8 cellular contexts compared by ENCODE assay signal in the genomic region with DNA sequence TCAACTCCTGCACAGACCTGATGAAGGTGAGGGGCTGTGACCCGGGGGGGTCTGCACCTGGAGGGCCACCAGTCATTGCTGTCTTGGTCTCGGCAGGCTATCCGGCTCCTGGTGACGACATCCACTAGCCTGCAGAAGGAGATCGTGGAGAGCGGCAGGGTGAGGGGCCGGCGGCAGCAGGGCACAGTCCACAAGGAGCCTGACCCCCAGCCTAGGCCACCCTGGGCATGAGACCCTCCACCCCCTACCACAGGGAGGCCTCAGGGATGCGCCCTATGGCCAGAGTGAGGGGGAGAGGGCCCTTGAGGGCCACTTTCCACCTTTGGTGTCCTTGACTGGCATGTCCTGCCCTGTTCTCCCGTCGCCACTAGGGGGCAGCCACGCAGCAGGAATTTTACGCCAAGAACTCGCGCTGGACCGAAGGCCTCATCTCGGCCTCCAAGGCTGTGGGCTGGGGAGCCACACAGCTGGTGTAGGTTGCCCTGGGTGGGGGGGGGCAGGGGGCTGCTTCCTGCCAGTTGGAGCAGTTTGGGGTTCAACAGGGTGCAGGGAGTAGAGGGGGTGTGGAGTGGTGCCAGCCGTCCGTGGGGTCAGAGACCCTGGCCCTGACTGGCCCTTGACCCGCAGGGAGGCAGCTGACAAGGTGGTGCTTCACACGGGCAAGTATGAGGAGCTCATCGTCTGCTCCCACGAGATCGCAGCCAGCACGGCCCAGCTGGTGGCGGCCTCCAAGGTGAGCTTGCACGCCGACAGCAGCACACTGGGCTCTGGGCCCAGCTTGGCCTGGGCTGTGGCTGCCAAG. TPM values are rescaled to one million over a fixed set of nuclear protein-coding genes. Genes with fewer than 3 reads are reported as not detected.
DNase-seq lines count a peak whose midpoint lies in the region; ATAC-seq, FAIRE-seq and TF ChIP-seq lines count a peak whose summit lies in the region.

No MANE protein-coding gene starts in this region.

- peak; percentile 56 for ATAC-seq in HepG2
- ATAC-seq in HG02970 (IDR thresholded peaks at IDR 0.05; ENCODE audit: low FRiP score, unreplicated experiment): no peak

- H2AFZ ChIP-seq in HepG2 (ENCODE audit: low read length): no peak overlapping the region

- no peaks in the 10 kb centered on the region for H4K20me1 ChIP-seq in HepG2 (ENCODE audit: insufficient read depth, low read length)

- peak; percentile 87 for DNase-seq in BE2C
- peak; percentile 69 for DNase-seq in H4 (ENCODE audit: low spot score)
- DNase-seq in NCI-H446 treated with DMSO at 0.1 percent for 48 hours (lab: John Stamatoyannopoulos, UW): peak; percentile 6
- peak; percentile 85 for DNase-seq in activated CD4-positive, alpha-beta T cell treated with anti-CD3 and anti-CD28 coated beads, Interleukin-2, amount 50 U/mL, for 1 hour
- peak; percentile 48 for DNase-seq in HepG2 (ENCODE audit: low spot score)
- peak; percentile 70 to 81 (median 74) for DNase-seq in stimulated activated CD4-positive, alpha-beta T cell treated with anti-CD3 and anti-CD28 coated beads, TNF-alpha, amount 100 ng/mL, for 24 hours (ENCODE audit: low read depth in 3 of 3)

- H3K4me2 ChIP-seq in HepG2 (ENCODE audit: low read depth, low read length): no peak overlapping the region

- CTCF ChIA-PET in HepG2 (lab: Yijun Ruan, JAX; ENCODE audit: low intra/inter-chr PET ratio, low total read pairs): interaction anchor here (2.0 kb wide), 1 partner anchor 92 kb away, joined by 34 read pairs; no protein-coding TSS in a partner anchor

- in situ Hi-C loops in HepG2 (cut with HindIII; ENCODE audit: extremely low pct_ligation_motif_present, low pct_unique_long_range_greater_than_20kb): loop anchor here (25.0 kb wide), 1 partner anchor 377 kb away; the partner anchor contains the start of genes MPHOSPH9 and MTRFR

- peak overlapping the region; percentile 84 for H3K27ac ChIP-seq in cingulate gyrus (ENCODE audit: low read depth, low read length)
- H3K27ac ChIP-seq in HepG2 (ENCODE audit: extremely low read length, insufficient read depth, low read length): peak overlapping the region; percentile 25

- TF ChIP-seq RAD21 in HepG2 (CRISPR knock-in tag; IDR thresholded peaks at IDR 0.05): peak; percentile 93

- H3K9ac ChIP-seq in HepG2 (ENCODE audit: insufficient read depth, low read depth, low read length): no peak overlapping the region

- H3K9me3 ChIP-seq in BE2C: no peaks in the 10 kb centered on the region
- no peaks in the 10 kb centered on the region for H3K9me3 ChIP-seq in HepG2 (ENCODE audit: low read length)

- H3K4me3 ChIP-seq in BE2C (ENCODE audit: low read depth, low read length) (no peak overlapping the region), HepG2 (replicated peaks in 1 of 3; ENCODE audit: insufficient read depth in 1 of 3, low read depth in 2 of 3, low read length in 3 of 3) (no peak overlapping the region)

- no peak for FAIRE-seq in HepG2 (lab: Jason Lieb, UNC)

- no peak for TF ChIP-seq POLR2A in HepG2 (IDR thresholded peaks at IDR 0.05; ENCODE audit: insufficient read depth in 1 of 2, low read depth in 2 of 2, low read length in 2 of 2)

- H3K36me3 ChIP-seq in BE2C (no peaks in the 10 kb centered on the region), HepG2 (replicated peaks in 1 of 2; ENCODE audit: control insufficient read depth in 1 of 2, insufficient read depth in 2 of 2, low read length in 2 of 2) (peaks cover under 1 to 3% of the 10 kb centered on the region in 2 experiments; a peak in 2 of 5 replicates)

- H3K27me3 ChIP-seq in BE2C (no peaks in the 10 kb centered on the region), HepG2 (ENCODE audit: control insufficient read depth in 1 of 2, insufficient read depth in 2 of 2, low read length in 2 of 2) (no peaks in the 10 kb centered on the region)

- H3K4me1 ChIP-seq in BE2C (no peaks in the 10 kb centered on the region; the same call in 1 of the 2 replicates), HepG2 (ENCODE audit: insufficient read depth, low read length) (peaks cover 58% of the 10 kb centered on the region)

- intact Hi-C loops in HepG2 (cut with micrococcal nuclease; ENCODE audit: unreplicated experiment): loop anchor here (1.0 kb wide), 1 partner anchor 92 kb away; no protein-coding TSS in a partner anchor

- TF ChIP-seq EP300 in HepG2 (IDR thresholded peaks at IDR 0.05; ENCODE audit: low read depth in 2 of 2, low read length in 2 of 2) (no peak), HepG2 (CRISPR knock-in tag; IDR thresholded peaks at IDR 0.05; ENCODE audit: borderline replicate concordance) (no peak)

- H3K79me2 ChIP-seq in HepG2 (ENCODE audit: insufficient read depth, low read length): no peaks in the 10 kb centered on the region

- TF ChIP-seq CTCF in BE2C (IDR thresholded peaks at IDR 0.05; ENCODE audit: low read depth, low read length) (peak; percentile 83), HepG2 (CRISPR knock-in tag; IDR thresholded peaks at IDR 0.05) (peak; percentile 94)

- 96% methylated on average over 7 of the region's 28 CpGs for WGBS in HepG2 (ENCODE audit: low lambda C conversion rate)

- no TSS peak for BruUV-seq in HepG2 (replicated peaks; lab: Mats Ljungman, UMichigan)

- POLR2A ChIA-PET in HepG2 (lab: Yijun Ruan, JAX): interaction anchor here (1.5 kb wide), 1 partner anchor 18 kb away, joined by 5 read pairs; no protein-coding TSS in a partner anchor

TF ChIP-seq in HepG2, 621 proteins besides CTCF, POLR2A, EP300 and RAD21 (continues in another document):
- TF ChIP-seq ZKSCAN8 (CRISPR knock-in tag; IDR thresholded peaks at IDR 0.05; ENCODE audit: borderline replicate concordance): peak; percentile 43; the same call in 1 of the 2 replicates
- TF ChIP-seq ZNF468 (CRISPR knock-in tag; IDR thresholded peaks at IDR 0.05): no peak
- TF ChIP-seq, protein P1, sequence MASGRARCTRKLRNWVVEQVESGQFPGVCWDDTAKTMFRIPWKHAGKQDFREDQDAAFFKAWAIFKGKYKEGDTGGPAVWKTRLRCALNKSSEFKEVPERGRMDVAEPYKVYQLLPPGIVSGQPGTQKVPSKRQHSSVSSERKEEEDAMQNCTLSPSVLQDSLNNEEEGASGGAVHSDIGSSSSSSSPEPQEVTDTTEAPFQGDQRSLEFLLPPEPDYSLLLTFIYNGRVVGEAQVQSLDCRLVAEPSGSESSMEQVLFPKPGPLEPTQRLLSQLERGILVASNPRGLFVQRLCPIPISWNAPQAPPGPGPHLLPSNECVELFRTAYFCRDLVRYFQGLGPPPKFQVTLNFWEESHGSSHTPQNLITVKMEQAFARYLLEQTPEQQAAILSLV (CRISPR knock-in tag; IDR thresholded peaks at IDR 0.05; ENCODE audit: borderline replicate concordance): 0 out of 2 replicates have a peak, but pooled peaks have one; percentile 30

RNA-seq across cellular contexts. Expression of gene HIP1R, which starts 25.0 kb away (rescaled TPM):
- polyA plus RNA-seq in BE2C (2012; ENCODE audit: insufficient read depth, insufficient read length, low read depth): 0.85 TPM
- 22.0 and 25.6 TPM in 2 replicates for total RNA-seq in H4 (2014; rRNA removed; shearing (Covaris generic))
- total RNA-seq in HepG2 (2016; rRNA removed; fragmentation: Illumina TruSeq; extraction: Trizol): 8.2 and 18.4 TPM in 2 replicates
- total RNA-seq in HepG2 (2016; cell fraction: cytosol; rRNA removed; fragmentation: Illumina TruSeq; extraction: Trizol; ENCODE audit: low read depth): 2.2 and 2.5 TPM in 2 replicates
- total RNA-seq in HepG2 (2016; cell fraction: insoluble cytoplasmic fraction; rRNA removed; fragmentation: Illumina TruSeq; extraction: Trizol): 6.5 and 17.6 TPM in 2 replicates
- total RNA-seq in HepG2 (2016; cell fraction: membrane; rRNA removed; fragmentation: Illumina TruSeq; extraction: Trizol): 4.3 and 5.1 TPM in 2 replicates
- 19.5 and 20.1 TPM in 2 replicates for total RNA-seq in HepG2 (2016; cell fraction: nucleus; rRNA removed; fragmentation: Illumina TruSeq; extraction: Trizol)
- 25.5 and 36.0 TPM in 2 replicates for polyA plus RNA-seq in HepG2 (2011; rRNA removed)
- polyA plus RNA-seq in HepG2 (2011; cell fraction: cytosol; rRNA removed): 5.2 and 9.3 TPM in 2 replicates
- polyA plus RNA-seq in HepG2 (2011; cell fraction: nucleus; rRNA removed): 174 and 222 TPM in 2 replicates
- polyA plus RNA-seq in HepG2 (2012): 10.1 and 13.1 TPM in 2 replicates
- polyA plus RNA-seq in HepG2 (2016; cell fraction: cytosol; fragmentation: Illumina TruSeq; extraction: Trizol; ENCODE audit: low read depth): 0.78 and 1.1 TPM in 2 replicates
- polyA plus RNA-seq in HepG2 (2016; cell fraction: insoluble cytoplasmic fraction; fragmentation: Illumina TruSeq; extraction: Trizol; ENCODE audit: low read depth): 6.1 and 6.5 TPM in 2 replicates
- 2.0 and 2.2 TPM in 2 replicates for polyA plus RNA-seq in HepG2 (2016; cell fraction: membrane; fragmentation: Illumina TruSeq; extraction: Trizol; ENCODE audit: low read depth)
- 42.8 and 47.4 TPM in 2 replicates for polyA plus RNA-seq in HepG2 (2016; cell fraction: nucleus; fragmentation: Illumina TruSeq; extraction: Trizol; ENCODE audit: insufficient read depth, low read depth)
- polyA minus RNA-seq in HepG2 (2011; rRNA and poly(A)+ RNA removed; ENCODE audit: low replicate concordance): 51.3 and 57.2 TPM in 2 replicates
- polyA minus RNA-seq in HepG2 (2011; cell fraction: cytosol; rRNA and poly(A)+ RNA removed): 5.3 and 6.5 TPM in 2 replicates
- polyA minus RNA-seq in HepG2 (2011; cell fraction: nucleus; rRNA and poly(A)+ RNA removed): 28.3 and 30.6 TPM in 2 replicates

RNA-seq across cellular contexts. Expression of gene VPS37B, which starts 35.7 kb away (rescaled TPM):
- 34.9 TPM for polyA plus RNA-seq in BE2C (2012; ENCODE audit: insufficient read depth, insufficient read length, low read depth)
- total RNA-seq in H4 (2014; rRNA removed; shearing (Covaris generic)): 29.2 and 44.0 TPM in 2 replicates
- total RNA-seq in HepG2 (2016; rRNA removed; fragmentation: Illumina TruSeq; extraction: Trizol): 5.3 TPM in 2 replicates
- total RNA-seq in HepG2 (2016; cell fraction: cytosol; rRNA removed; fragmentation: Illumina TruSeq; extraction: Trizol; ENCODE audit: low read depth): 1.5 and 1.6 TPM in 2 replicates
- 4.0 and 5.3 TPM in 2 replicates for total RNA-seq in HepG2 (2016; cell fraction: insoluble cytoplasmic fraction; rRNA removed; fragmentation: Illumina TruSeq; extraction: Trizol)
- total RNA-seq in HepG2 (2016; cell fraction: membrane; rRNA removed; fragmentation: Illumina TruSeq; extraction: Trizol): 5.1 and 5.2 TPM in 2 replicates
- total RNA-seq in HepG2 (2016; cell fraction: nucleus; rRNA removed; fragmentation: Illumina TruSeq; extraction: Trizol): 3.6 and 4.5 TPM in 2 replicates
- polyA plus RNA-seq in HepG2 (2011; rRNA removed): 4.6 and 4.8 TPM in 2 replicates
- 7.4 and 7.7 TPM in 2 replicates for polyA plus RNA-seq in HepG2 (2011; cell fraction: cytosol; rRNA removed)
- polyA plus RNA-seq in HepG2 (2011; cell fraction: nucleus; rRNA removed): 7.8 and 10.1 TPM in 2 replicates
- polyA plus RNA-seq in HepG2 (2012): 4.7 and 5.8 TPM in 2 replicates
- 1.9 and 2.0 TPM in 2 replicates for polyA plus RNA-seq in HepG2 (2016; cell fraction: cytosol; fragmentation: Illumina TruSeq; extraction: Trizol; ENCODE audit: low read depth)
- polyA plus RNA-seq in HepG2 (2016; cell fraction: insoluble cytoplasmic fraction; fragmentation: Illumina TruSeq; extraction: Trizol; ENCODE audit: low read depth): 6.9 and 8.5 TPM in 2 replicates
- 4.4 and 4.6 TPM in 2 replicates for polyA plus RNA-seq in HepG2 (2016; cell fraction: membrane; fragmentation: Illumina TruSeq; extraction: Trizol; ENCODE audit: low read depth)
- polyA plus RNA-seq in HepG2 (2016; cell fraction: nucleus; fragmentation: Illumina TruSeq; extraction: Trizol; ENCODE audit: insufficient read depth, low read depth): 8.1 and 10.3 TPM in 2 replicates
- polyA minus RNA-seq in HepG2 (2011; rRNA and poly(A)+ RNA removed; ENCODE audit: low replicate concordance): 7.0 and 9.7 TPM in 2 replicates
- polyA minus RNA-seq in HepG2 (2011; cell fraction: cytosol; rRNA and poly(A)+ RNA removed): 6.2 and 6.3 TPM in 2 replicates
- polyA minus RNA-seq in HepG2 (2011; cell fraction: nucleus; rRNA and poly(A)+ RNA removed): 8.0 and 8.7 TPM in 2 replicates

Comparison
In these comparisons a context has a peak if more than half of its experiments do, and no peak if none do; other contexts are left out.
1. DNase-seq: peak in every context shown above with its lines; median percentile 87 in BE2C; 85 in activated CD4-positive, alpha-beta T cell treated with anti-CD3 and anti-CD28 coated beads, Interleukin-2, amount 50 U/mL, for 1 hour; 74 in stimulated activated CD4-positive, alpha-beta T cell treated with anti-CD3 and anti-CD28 coated beads, TNF-alpha, amount 100 ng/mL, for 24 hours; 69 in H4; 48 in HepG2; 6 in NCI-H446 treated with DMSO at 0.1 percent for 48 hours.